7 cellular contexts compared by ENCODE assay signal in the genomic region with DNA sequence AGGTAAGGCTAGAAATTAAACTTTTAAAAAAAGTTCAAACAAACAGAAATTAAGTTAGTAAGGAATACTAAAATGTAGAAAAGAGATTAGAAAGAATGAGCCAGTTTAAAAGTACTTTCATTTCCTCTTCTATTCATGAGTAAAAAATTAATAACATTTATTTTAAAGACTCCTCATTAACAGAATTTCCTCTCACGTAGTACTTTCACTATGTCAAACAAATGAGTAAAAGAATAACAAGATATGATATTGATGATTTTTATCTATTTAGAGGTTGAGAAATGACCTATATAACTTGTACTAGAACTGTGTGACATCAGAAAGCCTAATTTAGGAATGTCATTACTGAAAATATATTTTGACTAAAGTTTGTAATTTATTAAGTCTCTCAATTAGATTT. TPM values are rescaled to one million over a fixed set of nuclear protein-coding genes. Genes with fewer than 3 reads are reported as not detected.
DNase-seq lines count a peak whose midpoint lies in the region; ATAC-seq, FAIRE-seq and TF ChIP-seq lines count a peak whose summit lies in the region.
"Not testable (repeated sequence)": the region's sequence is repeated elsewhere in the genome, so short reads cannot be mapped to it uniquely, and the experiment has no call there.

No MANE protein-coding gene starts in this region.

- in situ Hi-C loops in GM12878 (cut with MboI), result not testable (repeated sequence)

- BruUV-seq in GM12878 (replicated peaks; lab: Mats Ljungman, UMichigan), result not testable (repeated sequence)

- not testable (repeated sequence) for H3K4me3 ChIP-seq in GM12878

- not testable (repeated sequence) for H3K4me1 ChIP-seq in GM12878 (ENCODE audit: control insufficient read depth, insufficient read depth, low read length)

- 35% methylated on average over 1 of the region's 1 CpG for WGBS in GM12878 (ENCODE audit: insufficient coverage, insufficient replicate concordance, low lambda C conversion rate, missing lambda C conversion rate)

- ATAC-seq in GM18907 (IDR thresholded peaks at IDR 0.05; ENCODE audit: unreplicated experiment), result peak; percentile 37
- peak; percentile 38 for ATAC-seq in GM21619 (IDR thresholded peaks at IDR 0.05; ENCODE audit: unreplicated experiment)
- ATAC-seq in HG02973 (IDR thresholded peaks at IDR 0.05; ENCODE audit: unreplicated experiment), result peak; percentile 58
- ATAC-seq in HG03460 (IDR thresholded peaks at IDR 0.05; ENCODE audit: unreplicated experiment), result peak; percentile 39
- ATAC-seq in GM12878, result peak; percentile 55

- peak overlapping the region; percentile 33; the same call in 1 of the 2 replicates for H3K27ac ChIP-seq in GM12878 (ENCODE audit: control insufficient read depth, insufficient read depth)

- H3K36me3 ChIP-seq in GM12878 (ENCODE audit: control insufficient read depth in 2 of 2, insufficient read depth in 2 of 2, low read length in 1 of 2), result not testable (repeated sequence)

- not testable (repeated sequence) for H3K4me2 ChIP-seq in GM12878 (ENCODE audit: control insufficient read depth, insufficient read depth)

- RAD21 ChIA-PET in GM12878 (lab: Charles Lee; ENCODE audit: unreplicated experiment), result interaction anchor here (1.3 to 2.5 kb wide), 2 partner anchors 20 to 50 kb away, joined by 3 to 9 read pairs; no protein-coding TSS in a partner anchor

- H3K79me2 ChIP-seq in GM12878 (ENCODE audit: control insufficient read depth, insufficient read depth, low read length), result not testable (repeated sequence)

- not testable (repeated sequence) for DNase-seq in D721Med (ENCODE audit: insufficient read length, low spot score); GM12878 (ENCODE audit: low read depth, low spot score)

- not testable (repeated sequence) for H3K27me3 ChIP-seq in GM12878 (replicated peaks in 1 of 2; ENCODE audit: control insufficient read depth in 2 of 2, insufficient read depth in 2 of 2, low read length in 1 of 2)

- intact Hi-C loops in GM12878 (cut with micrococcal nuclease; ENCODE audit: unreplicated experiment), result not testable (repeated sequence)

- not testable (repeated sequence) for TF ChIP-seq RAD21 in GM12878 (IDR thresholded peaks at IDR 0.05; ENCODE audit: insufficient read depth, low read depth, low read length)

- not testable (repeated sequence) for TF ChIP-seq EP300 in GM12878 (IDR thresholded peaks at IDR 0.05; ENCODE audit: borderline replicate concordance in 1 of 2, control insufficient read depth in 1 of 2, low read depth in 2 of 2, low read length in 2 of 2)

- FAIRE-seq in D721Med (lab: Jason Lieb, UNC), result peak; percentile 38
- FAIRE-seq in GM12878 (lab: Jason Lieb, UNC), result not testable (repeated sequence)
- FAIRE-seq in islet of Langerhans (lab: Jason Lieb, UNC), result peak; percentile 99

- POLR2A ChIA-PET in GM12878 (lab: Charles Lee), result interaction anchor here (2.1 kb wide), 1 partner anchor 22 kb away, joined by 10 read pairs; a partner anchor contains a TSS

- not testable (repeated sequence) for H4K20me1 ChIP-seq in GM12878 (ENCODE audit: control insufficient read depth, insufficient read depth)

- TF ChIP-seq CTCF in D721Med (IDR thresholded peaks at IDR 0.05; ENCODE audit: insufficient read depth, missing control alignments); GM12878 (IDR thresholded peaks at IDR 0.05 in 2 of 3, conservative IDR thresholded peaks at IDR 0.05 in 1 of 3; ENCODE audit: control insufficient read depth in 2 of 3, extremely low read depth in 1 of 3, insufficient read depth in 1 of 3, low read depth in 3 of 3, low read length in 3 of 3): not testable (repeated sequence)

- CTCF ChIA-PET in GM12878 (lab: Yijun Ruan, JAX), result interaction anchor here (2.0 kb wide), 1 partner anchor 10 kb away, joined by 8 read pairs; no protein-coding TSS in a partner anchor

- not testable (repeated sequence) for TF ChIP-seq POLR2A in GM12878 (IDR thresholded peaks at IDR 0.05; ENCODE audit: low read depth, low read length)

- H3K9ac ChIP-seq in GM12878 (ENCODE audit: control insufficient read depth, insufficient read depth, low read length), result not testable (repeated sequence)

- not testable (repeated sequence) for H2AFZ ChIP-seq in GM12878 (ENCODE audit: control insufficient read depth, low read depth, low read length)

- SMC1A ChIA-PET in GM12878 (lab: Charles Lee; ENCODE audit: uncharacterized antibody, unreplicated experiment), result interaction anchor here (1.0 to 2.1 kb wide), 2 partner anchors 9 to 23 kb away, joined by 3 to 8 read pairs; a partner anchor contains a TSS

- not testable (repeated sequence) for H3K9me3 ChIP-seq in GM12878 (replicated peaks; ENCODE audit: control insufficient read depth, insufficient read depth, low read length)

TF ChIP-seq in GM12878, 131 proteins besides CTCF, POLR2A, EP300 and RAD21:
- peak; percentile 89 for TF ChIP-seq ATF7 (IDR thresholded peaks at IDR 0.05; ENCODE audit: low read depth)
- TF ChIP-seq, protein P1, sequence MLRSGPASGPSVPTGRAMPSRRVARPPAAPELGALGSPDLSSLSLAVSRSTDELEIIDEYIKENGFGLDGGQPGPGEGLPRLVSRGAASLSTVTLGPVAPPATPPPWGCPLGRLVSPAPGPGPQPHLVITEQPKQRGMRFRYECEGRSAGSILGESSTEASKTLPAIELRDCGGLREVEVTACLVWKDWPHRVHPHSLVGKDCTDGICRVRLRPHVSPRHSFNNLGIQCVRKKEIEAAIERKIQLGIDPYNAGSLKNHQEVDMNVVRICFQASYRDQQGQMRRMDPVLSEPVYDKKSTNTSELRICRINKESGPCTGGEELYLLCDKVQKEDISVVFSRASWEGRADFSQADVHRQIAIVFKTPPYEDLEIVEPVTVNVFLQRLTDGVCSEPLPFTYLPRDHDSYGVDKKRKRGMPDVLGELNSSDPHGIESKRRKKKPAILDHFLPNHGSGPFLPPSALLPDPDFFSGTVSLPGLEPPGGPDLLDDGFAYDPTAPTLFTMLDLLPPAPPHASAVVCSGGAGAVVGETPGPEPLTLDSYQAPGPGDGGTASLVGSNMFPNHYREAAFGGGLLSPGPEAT (IDR thresholded peaks at IDR 0.05; ENCODE audit: low read depth), result 0 out of 2 replicates have a peak, but pooled peaks have one; percentile 27
- peak; percentile 96 for TF ChIP-seq MTA2 (IDR thresholded peaks at IDR 0.05; ENCODE audit: low read depth)

RNA-seq across cellular contexts. Expression of a gene that starts 22.0 kb away (rescaled TPM):
- total RNA-seq in GM12878 (2013; cell fraction: nucleolus; rRNA removed), result 24.9 and 27.3 TPM in 2 replicates
- total RNA-seq in GM12878 (2014; rRNA removed) (15.9 and 23.2 TPM in 2 replicates), GM12878 (2014; rRNA removed; fragmentation: Illumina TruSeq; extraction: Trizol) (18.3 and 19.0 TPM in 2 replicates), GM12878 (2021) (13.1 and 13.6 TPM in 2 replicates)
- 4.2 TPM for polyA plus RNA-seq in GM12878 (2011; ENCODE audit: low read depth)
- polyA plus RNA-seq in GM12878 (2011; rRNA removed) (38.1 and 51.8 TPM in 2 replicates), GM12878 (2014; fragmentation: Illumina TruSeq; extraction: Trizol) (14.9 and 15.1 TPM in 2 replicates), GM12878 (2014; fragmentation: Nextera tagmentation; extraction: Ambion mirVana) (10 to 100 TPM; 13.7 to 19.3 TPM), GM12878 (2014; rRNA removed) (8.8 and 11.3 TPM in 2 replicates), GM12878 (2016; fragmentation: Nextera tagmentation; extraction: Ambion mirVana) (10 to 100 TPM; 17.6 to 18.2 TPM)
- polyA plus RNA-seq in GM12878 (2011; cell fraction: cytosol; rRNA removed), result 17.0 and 19.2 TPM in 2 replicates
- polyA plus RNA-seq in GM12878 (2011; cell fraction: nucleus; rRNA removed), result 9.2 and 11.6 TPM in 2 replicates
- polyA plus RNA-seq in GM12878 (2012), result 7.6 and 13.4 TPM in 2 replicates
- 32.2 and 36.1 TPM in 2 replicates for polyA minus RNA-seq in GM12878 (2011; rRNA and poly(A)+ RNA removed)
- 13.0 and 13.2 TPM in 2 replicates for polyA minus RNA-seq in GM12878 (2011; cell fraction: cytosol; rRNA and poly(A)+ RNA removed)
- polyA minus RNA-seq in GM12878 (2011; cell fraction: nucleus; rRNA and poly(A)+ RNA removed), result 25.9 and 30.8 TPM in 2 replicates

RNA-seq across cellular contexts. Expression of a gene that starts 22.3 kb away (rescaled TPM):
- total RNA-seq in GM12878 (2013; cell fraction: nucleolus; rRNA removed), result 63.0 and 66.9 TPM in 2 replicates
- total RNA-seq in GM12878 (2014; rRNA removed) (12.5 and 14.6 TPM in 2 replicates), GM12878 (2014; rRNA removed; fragmentation: Illumina TruSeq; extraction: Trizol) (16.7 and 17.4 TPM in 2 replicates), GM12878 (2021) (13.3 and 16.6 TPM in 2 replicates)
- 5.4 TPM for polyA plus RNA-seq in GM12878 (2011; ENCODE audit: low read depth)
- polyA plus RNA-seq in GM12878 (2011; rRNA removed) (19.8 and 33.0 TPM in 2 replicates), GM12878 (2014; fragmentation: Illumina TruSeq; extraction: Trizol) (11.4 and 13.1 TPM in 2 replicates), GM12878 (2014; fragmentation: Nextera tagmentation; extraction: Ambion mirVana) (10 to 100 TPM in 1 of 2 experiments, 1 to 10 TPM in 1; 7.6 to 15.0 TPM), GM12878 (2014; rRNA removed) (9.1 and 10.5 TPM in 2 replicates), GM12878 (2016; fragmentation: Nextera tagmentation; extraction: Ambion mirVana) (10 to 100 TPM; 16.4 to 17.0 TPM)
- polyA plus RNA-seq in GM12878 (2011; cell fraction: cytosol; rRNA removed), result 5.9 and 6.9 TPM in 2 replicates
- polyA plus RNA-seq in GM12878 (2011; cell fraction: nucleus; rRNA removed), result 19.0 and 19.8 TPM in 2 replicates
- 7.6 and 12.7 TPM in 2 replicates for polyA plus RNA-seq in GM12878 (2012)
- 11.3 and 11.6 TPM in 2 replicates for polyA minus RNA-seq in GM12878 (2011; rRNA and poly(A)+ RNA removed)
- 6.1 and 6.2 TPM in 2 replicates for polyA minus RNA-seq in GM12878 (2011; cell fraction: cytosol; rRNA and poly(A)+ RNA removed)
- 16.8 and 20.0 TPM in 2 replicates for polyA minus RNA-seq in GM12878 (2011; cell fraction: nucleus; rRNA and poly(A)+ RNA removed)
